Comparison of ENCODE assay signal across 26 cellular contexts in the genomic region with DNA sequence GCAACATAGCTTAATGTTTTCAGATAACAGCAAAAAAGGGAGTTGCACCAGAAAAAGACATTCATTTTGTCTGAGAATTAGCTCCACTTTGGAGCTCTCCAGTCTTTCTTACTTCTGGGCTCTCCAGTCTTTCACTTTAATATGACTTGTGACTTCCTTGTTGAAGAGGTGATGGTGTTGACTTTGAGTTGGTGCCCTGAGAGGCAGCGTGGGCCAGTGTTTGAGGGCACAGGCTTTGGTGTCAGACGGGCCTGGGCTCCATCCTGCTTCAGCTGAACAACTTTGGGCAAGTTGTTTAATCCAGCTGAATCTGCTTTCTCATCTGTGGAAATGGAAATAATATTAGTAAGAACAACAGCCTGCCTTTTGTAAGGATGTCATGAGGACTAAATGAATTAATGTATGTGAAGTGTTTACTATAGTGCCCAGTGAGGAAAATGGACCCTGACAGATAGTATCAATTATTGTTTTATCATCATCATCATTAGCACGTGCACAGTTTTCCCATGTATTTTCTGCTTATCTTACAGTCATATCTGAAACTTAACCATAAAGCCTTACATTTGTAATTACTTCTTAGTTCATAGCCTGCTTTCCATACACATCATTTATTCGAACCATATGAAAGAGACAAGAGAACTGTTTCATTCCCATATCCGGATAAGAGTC.
"Had no signal": no experiment of that assay in that cellular context is flagged by ENCODE, and none has a peak within 500 bp of the region (broad histone marks: within the 10 kb centered on the region; RNA-seq: fewer than 3 reads in every experiment).

No MANE protein-coding gene starts in this region.

- H3K4me3 ChIP-seq: adrenal gland, breast epithelium, K562, Peyer's patch, SJCRH30 had no signal

- DNase-seq: activated B cell treated with CpG ODN at 0.5 μM for 24 hours; activated CD4-positive, alpha-beta memory T cell treated with anti-CD3 and anti-CD28 coated beads for 36 hours; activated CD4-positive, alpha-beta T cell treated with anti-CD3 and anti-CD28 coated beads for 1 hour; activated CD4-positive, alpha-beta T cell treated with anti-CD3 and anti-CD28 coated beads, Interleukin-2, amount 10 ng/mL, durations not matched to agents 7 days and 5 days; activated CD8-positive, alpha-beta memory T cell treated with anti-CD3 and anti-CD28 coated beads, Interleukin-2, amount 50 U/mL, for 48 hours; activated naive CD4-positive, alpha-beta T cell treated with anti-CD3 and anti-CD28 coated beads, Interleukin-2, amount 50 U/mL, for 16 hours; activated naive CD8-positive, alpha-beta T cell treated with anti-CD3 and anti-CD28 coated beads, Interleukin-2, amount 10 ng/mL, durations not matched to agents 7 days and 5 days; activated T-cell treated with anti-CD3 and anti-CD28 coated beads, Interleukin-2, amount 50 U/mL, for 1 hour; adrenal gland; aorta; central memory CD4-positive, alpha-beta T cell; Karpas-422; NCI-H1105 treated with DMSO at 0.1 percent for 48 hours; NCI-H146; NCI-H187 treated with DMSO at 0.1 percent for 48 hours; NCI-H2081 treated with DMSO at 0.1 percent for 48 hours; NCI-H446 treated with DMSO at 0.1 percent for 48 hours; NCI-H526; Peyer's patch; Right ventricle myocardium superior; SJCRH30; T-helper 17 cell; T-helper 9 cell had no signal

- H3K36me3 ChIP-seq: breast epithelium had no signal

- H3K9me3 Mint-ChIP-seq: activated CD4-positive, alpha-beta memory T cell treated with anti-CD3 and anti-CD28 coated beads for 36 hours; activated CD4-positive, alpha-beta T cell treated with anti-CD3 and anti-CD28 coated beads, Interleukin-2, amount 10 ng/mL, durations not matched to agents 7 days and 5 days; activated naive CD8-positive, alpha-beta T cell treated with anti-CD3 and anti-CD28 coated beads, Interleukin-2, amount 10 ng/mL, durations not matched to agents 7 days and 5 days had no signal

- H3K27ac Mint-ChIP-seq: activated B cell treated with CpG ODN at 0.5 μM for 24 hours; activated CD4-positive, alpha-beta memory T cell treated with anti-CD3 and anti-CD28 coated beads for 36 hours; activated CD4-positive, alpha-beta T cell treated with anti-CD3 and anti-CD28 coated beads, Interleukin-2, amount 10 ng/mL, durations not matched to agents 7 days and 5 days; activated naive CD8-positive, alpha-beta T cell treated with anti-CD3 and anti-CD28 coated beads, Interleukin-2, amount 10 ng/mL, durations not matched to agents 7 days and 5 days; T-helper 17 cell had no signal

- H3K4me3 Mint-ChIP-seq: activated B cell treated with CpG ODN at 0.5 μM for 24 hours; activated CD4-positive, alpha-beta memory T cell treated with anti-CD3 and anti-CD28 coated beads for 36 hours; activated CD4-positive, alpha-beta T cell treated with anti-CD3 and anti-CD28 coated beads, Interleukin-2, amount 10 ng/mL, durations not matched to agents 7 days and 5 days; activated naive CD8-positive, alpha-beta T cell treated with anti-CD3 and anti-CD28 coated beads, Interleukin-2, amount 10 ng/mL, durations not matched to agents 7 days and 5 days; T-helper 17 cell had no signal

- H3K9me3 ChIP-seq: adrenal gland, breast epithelium, Peyer's patch, SJCRH30 had no signal

- H3K4me1 ChIP-seq: adrenal gland, breast epithelium, Peyer's patch, SJCRH30 had no signal

- H3K27me3 Mint-ChIP-seq: activated B cell treated with CpG ODN at 0.5 μM for 24 hours; activated CD4-positive, alpha-beta memory T cell treated with anti-CD3 and anti-CD28 coated beads for 36 hours; activated CD4-positive, alpha-beta T cell treated with anti-CD3 and anti-CD28 coated beads, Interleukin-2, amount 10 ng/mL, durations not matched to agents 7 days and 5 days; activated naive CD8-positive, alpha-beta T cell treated with anti-CD3 and anti-CD28 coated beads, Interleukin-2, amount 10 ng/mL, durations not matched to agents 7 days and 5 days; T-helper 17 cell had no signal

- H3K27me3 ChIP-seq: adrenal gland, breast epithelium, Peyer's patch, SJCRH30 had no signal

- H3K4me1 Mint-ChIP-seq: activated B cell treated with CpG ODN at 0.5 μM for 24 hours; activated CD4-positive, alpha-beta T cell treated with anti-CD3 and anti-CD28 coated beads, Interleukin-2, amount 10 ng/mL, durations not matched to agents 7 days and 5 days; activated naive CD8-positive, alpha-beta T cell treated with anti-CD3 and anti-CD28 coated beads, Interleukin-2, amount 10 ng/mL, durations not matched to agents 7 days and 5 days had no signal

- H3K27ac ChIP-seq: adrenal gland, breast epithelium, Peyer's patch, RWPE1, SJCRH30 had no signal

- ATAC-seq: K562, T-helper 17 cell had no signal
